Comparison of ENCODE assay signal across 15 cellular contexts in the genomic region with DNA sequence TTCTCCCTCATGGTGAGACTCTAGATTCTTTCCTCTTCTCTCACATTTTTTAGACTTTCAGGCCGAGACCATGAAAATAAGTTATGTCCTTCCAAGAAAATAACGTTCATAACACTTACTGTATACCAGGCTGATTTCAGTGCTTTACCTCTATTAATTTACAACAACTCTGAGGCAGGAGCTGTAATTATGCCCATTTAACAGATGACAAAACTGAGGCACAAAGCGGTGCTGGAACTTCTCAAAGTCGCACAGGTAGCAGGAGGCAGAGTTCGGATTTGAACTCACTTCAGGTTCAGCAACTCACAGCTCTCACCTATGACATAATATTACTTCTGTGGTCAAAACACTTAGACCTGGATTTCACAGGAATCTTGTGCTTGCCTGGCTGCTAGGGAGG. TPM values are rescaled to one million over a fixed set of nuclear protein-coding genes. Genes with fewer than 3 reads are reported as not detected.
"Had no signal": no experiment of that assay in that cellular context is flagged by ENCODE, and none has a peak within 500 bp of the region (broad histone marks: within the 10 kb centered on the region; RNA-seq: fewer than 3 reads in every experiment).

No MANE protein-coding gene starts in this region.

RNA-seq across cellular contexts. Expression of a gene that starts 36.2 kb away (rescaled TPM):
- total RNA-seq: activated B cell treated with CpG ODN at 0.5 μM for 24 hours; activated CD4-positive, alpha-beta memory T cell treated with anti-CD3 and anti-CD28 coated beads for 36 hours; activated CD4-positive, alpha-beta memory T cell treated with anti-CD3 and anti-CD28 coated beads, Interleukin-2, amount 10 ng/mL, durations not matched to agents 7 days and 5 days; activated CD4-positive, alpha-beta T cell treated with anti-CD3 and anti-CD28 coated beads for 36 hours; activated CD4-positive, alpha-beta T cell treated with anti-CD3 and anti-CD28 coated beads, Interleukin-2, amount 10 ng/mL, durations not matched to agents 24 days and 14 days; activated CD4-positive, alpha-beta T cell treated with anti-CD3 and anti-CD28 coated beads, Interleukin-2, amount 10 ng/mL, durations not matched to agents 7 days and 5 days; activated CD8-positive, alpha-beta memory T cell treated with anti-CD3 and anti-CD28 coated beads for 36 hours; activated CD8-positive, alpha-beta memory T cell treated with anti-CD3 and anti-CD28 coated beads, Interleukin-2, amount 10 ng/mL, durations not matched to agents 7 days and 5 days; activated CD8-positive, alpha-beta T cell treated with anti-CD3 and anti-CD28 coated beads for 36 hours; activated CD8-positive, alpha-beta T cell treated with anti-CD3 and anti-CD28 coated beads, Interleukin-2, amount 10 ng/mL, durations not matched to agents 7 days and 5 days; T-cell; T-helper 1 cell treated with Interleukin-12 subunit alpha and Interleukin-12 subunit beta and Interleukin-4 antibody, amounts not matched to agents 30 ng/mL and 1 ng/mL, for 36 hours; T-helper 17 cell; T-helper 2 cell treated with Interferon-gamma antibody and Interleukin-4, amounts not matched to agents 100 ng/mL and 5 ng/mL, for 36 hours; WTC11 had no signal
